8 cellular contexts compared by ENCODE assay signal in genomic region chr22:43001271-43002197, GRCh38. TPM values are rescaled to one million over a fixed set of nuclear protein-coding genes. Genes with fewer than 3 reads are reported as not detected.
A peak's percentile ranks its signal among the peaks of the same experiment; 100 is the strongest.
DNase-seq lines count a peak whose midpoint lies in the region; ATAC-seq, FAIRE-seq and TF ChIP-seq lines count a peak whose summit lies in the region.

No MANE protein-coding gene starts in this region.

- no peaks in the 10 kb centered on the region for H3K27me3 Mint-ChIP-seq in activated naive CD4-positive, alpha-beta T cell treated with anti-CD3 and anti-CD28 coated beads for 36 hours (ENCODE audit: low read depth)

- FAIRE-seq in K562 (lab: Jason Lieb, UNC) = no peak

- no peak for TF ChIP-seq POLR2A in K562 (conservative IDR thresholded peaks at IDR 0.05)

- H4K20me1 ChIP-seq in K562 (replicated peaks; ENCODE audit: control insufficient read depth, insufficient read depth, low read length) = 0 out of 2 replicates have a peak, but pooled peaks cover 4% of the 10 kb centered on the region

- intact Hi-C loops in activated naive CD4-positive, alpha-beta T cell treated with anti-CD3 and anti-CD28 coated beads for 36 hours (cut with micrococcal nuclease) = loop anchor here (2.0 kb wide), 1 partner anchor 37 kb away; no protein-coding TSS in a partner anchor
- intact Hi-C loops in K562 (cut with micrococcal nuclease) (no loop called here), upper lobe of right lung (cut with DNase I) (no loop called here)

- H3K27me3 ChIP-seq in K562 (ENCODE audit: control insufficient read depth in 2 of 2, insufficient read depth in 2 of 2, low read length in 2 of 2) (no peaks in the 10 kb centered on the region), upper lobe of right lung (no peaks in the 10 kb centered on the region)

- TF ChIP-seq RAD21 in K562 (CRISPR knock-in tag; conservative IDR thresholded peaks at IDR 0.05 in 1 of 2, IDR thresholded peaks at IDR 0.05 in 1 of 2) = no peak

- no peaks in the 10 kb centered on the region for H3K9me1 ChIP-seq in K562 (ENCODE audit: control insufficient read depth, insufficient read depth, low read length)

- no peak overlapping the region for H3K4me3 Mint-ChIP-seq in activated naive CD4-positive, alpha-beta T cell treated with anti-CD3 and anti-CD28 coated beads for 36 hours

- peaks cover 86% of the 10 kb centered on the region for H3K4me1 Mint-ChIP-seq in activated naive CD4-positive, alpha-beta T cell treated with anti-CD3 and anti-CD28 coated beads for 36 hours (ENCODE audit: low read depth)

- H3K9me3 ChIP-seq in K562 (replicated peaks; ENCODE audit: control insufficient read depth, insufficient read depth, low read depth, low read length) (no peaks in the 10 kb centered on the region), upper lobe of right lung (no peaks in the 10 kb centered on the region)

- 81% methylated on average over 3 of the region's 3 CpGs for WGBS in K562 (ENCODE audit: insufficient coverage, low coverage, missing lambda C conversion rate)

- CTCF ChIA-PET in activated naive CD4-positive, alpha-beta T cell treated with anti-CD3 and anti-CD28 coated beads for 36 hours (lab: Charles Lee) = interaction anchor here (2.1 to 2.3 kb wide), 2 partner anchors 32 to 134 kb away, joined by 5 to 7 read pairs; no protein-coding TSS in a partner anchor
- CTCF ChIA-PET in K562 (lab: Yijun Ruan, JAX; ENCODE audit: low intra/inter-chr PET ratio) = interaction anchor here (0.5 kb wide), 1 partner anchor 230 kb away, joined by 3 read pairs; no protein-coding TSS in a partner anchor

- no peaks in the 10 kb centered on the region for H3K9me3 Mint-ChIP-seq in activated naive CD4-positive, alpha-beta T cell treated with anti-CD3 and anti-CD28 coated beads for 36 hours

- H3K4me2 ChIP-seq in K562 (ENCODE audit: insufficient read depth, low read length) = peak overlapping the region; percentile 43

- H2AFZ ChIP-seq in K562 (ENCODE audit: low read depth, low read length) = no peak overlapping the region

- no peak for ATAC-seq in K562
- ATAC-seq in upper lobe of right lung = peak; percentile 67
- ATAC-seq in HG02763 (IDR thresholded peaks at IDR 0.05; ENCODE audit: unreplicated experiment) = no peak

- BruUV-seq in K562 (replicated peaks; lab: Mats Ljungman, UMichigan) = no TSS peak

- in situ Hi-C loops in K562 (cut with MboI) = no loop called here

- H3K27ac ChIP-seq in K562 (ENCODE audit: extremely low read depth, low read depth, low read length) (peak overlapping the region; percentile 25; the same call in 1 of the 3 replicates), upper lobe of right lung (peak overlapping the region; percentile 52)

- H3K4me3 ChIP-seq in K562 (no peak overlapping the region), upper lobe of right lung (no peak overlapping the region)

- H3K4me1 ChIP-seq in K562 (replicated peaks in 1 of 2; ENCODE audit: control insufficient read depth in 2 of 2, insufficient read depth in 2 of 2, low read length in 2 of 2) (peaks cover 12 to 42% of the 10 kb centered on the region in 2 experiments), upper lobe of right lung (peaks cover 83% of the 10 kb centered on the region)

- no peak for TF ChIP-seq EP300 in K562 (IDR thresholded peaks at IDR 0.05; ENCODE audit: low read length)

- TF ChIP-seq CTCF in K562 (IDR thresholded peaks at IDR 0.05 in 2 of 3, conservative IDR thresholded peaks at IDR 0.05 in 1 of 3; ENCODE audit: insufficient read depth in 2 of 3, low read depth in 1 of 3, low read length in 3 of 3) (no peak), upper lobe of right lung (IDR thresholded peaks at IDR 0.05) (no peak)

- no peaks in the 10 kb centered on the region for H3K36me3 ChIP-seq in K562 (ENCODE audit: control insufficient read depth, insufficient read depth, low read length)
- no peaks in the 10 kb centered on the region for H3K36me3 ChIP-seq in upper lobe of right lung

- peaks cover 92% of the 10 kb centered on the region for H3K79me2 ChIP-seq in K562 (ENCODE audit: control insufficient read depth, insufficient read depth, low read length)

- DNase-seq in activated naive CD4-positive, alpha-beta T cell treated with anti-CD3 and anti-CD28 coated beads for 36 hours = peak; percentile 29
- no peak for DNase-seq in activated naive CD4-positive, alpha-beta T cell treated with Interleukin-2 at 50 U/mL for 16 hours
- DNase-seq in K562 (ENCODE audit: extremely low read depth in 1 of 4, low spot score in 3 of 4) (no peak), medulla oblongata (ENCODE audit: extremely low spot score) (peak; percentile 75), upper lobe of right lung (no peak), COLO668 (lab: John Stamatoyannopoulos, UW; ENCODE audit: unreplicated experiment) (no peak), SHP77 treated with DMSO at 0.1 percent for 48 hours (lab: John Stamatoyannopoulos, UW) (no peak)

- POLR2A ChIA-PET in K562 (lab: Yijun Ruan, JAX) = interaction anchor here (0.9 to 1.2 kb wide), 2 partner anchors 42 kb away, joined by 3 to 4 read pairs; no protein-coding TSS in a partner anchor

- peak overlapping the region; percentile 22 to 48; a peak in 2 of 4 replicates for H3K9ac ChIP-seq in K562 (ENCODE audit: insufficient read depth in 1 of 2, low read depth in 2 of 2, low read length in 2 of 2)

- peak overlapping the region; percentile 11 for H3K27ac Mint-ChIP-seq in activated naive CD4-positive, alpha-beta T cell treated with anti-CD3 and anti-CD28 coated beads for 36 hours

- H3K36me3 Mint-ChIP-seq in activated naive CD4-positive, alpha-beta T cell treated with anti-CD3 and anti-CD28 coated beads for 36 hours (ENCODE audit: low read depth) = peaks cover 4% of the 10 kb centered on the region

TF ChIP-seq in K562, 482 proteins besides CTCF, POLR2A, EP300 and RAD21:
- TF ChIP-seq ATF2 (CRISPR knock-in tag; IDR thresholded peaks at IDR 0.05) = no peak
- peak; percentile 65 for TF ChIP-seq RFX1 (IDR thresholded peaks at IDR 0.05)
TF ChIP-seq in K562: peak in this region for 1.

RNA-seq across cellular contexts. Expression of gene PACSIN2, which starts 13.4 kb away (rescaled TPM):
- 10 to 100 TPM; 31.2 to 32.9 TPM for total RNA-seq in activated naive CD4-positive, alpha-beta T cell treated with anti-CD3 and anti-CD28 coated beads for 36 hours
- total RNA-seq in K562 (2011; cell fraction: chromatin; rRNA removed; ENCODE audit: low replicate concordance) = 40.5 and 46.9 TPM in 2 replicates
- total RNA-seq in K562 (2011; cell fraction: nucleolus; rRNA removed) = 24.3 and 27.1 TPM in 2 replicates
- total RNA-seq in K562 (2011; cell fraction: nucleoplasm; rRNA removed) = 37.3 and 38.1 TPM in 2 replicates
- total RNA-seq in K562 (2014; rRNA removed) (20.3 and 23.9 TPM in 2 replicates), K562 (2014; rRNA removed; fragmentation: Illumina TruSeq; extraction: Trizol) (18.4 and 19.2 TPM in 2 replicates), K562 (2015; rRNA removed; fragmentation: Illumina TruSeq; extraction: Trizol) (21.0 TPM in 2 replicates), K562 (2021) (39.1 and 45.1 TPM in 2 replicates), upper lobe of right lung (128 TPM)
- polyA plus RNA-seq in K562 (2011; rRNA removed) (44.4 and 45.1 TPM in 2 replicates), K562 (2014; fragmentation: Illumina TruSeq; extraction: Trizol) (33.5 and 37.5 TPM in 2 replicates), K562 (2014; fragmentation: Nextera tagmentation; extraction: Ambion mirVana) (under 1 TPM; 0.45 to 0.83 TPM), K562 (2014; rRNA removed) (31.8 and 36.3 TPM in 2 replicates)
- polyA plus RNA-seq in K562 (2011; cell fraction: cytosol; rRNA removed) = 38.0 and 44.7 TPM in 2 replicates
- polyA plus RNA-seq in K562 (2011; cell fraction: nucleus; rRNA removed) = 53.1 and 58.4 TPM in 2 replicates
- 31.0 and 53.1 TPM in 2 replicates for polyA plus RNA-seq in K562 (2012)
- polyA minus RNA-seq in K562 (2011; rRNA and poly(A)+ RNA removed) = 23.9 and 28.8 TPM in 2 replicates
- polyA minus RNA-seq in K562 (2011; cell fraction: cytosol; rRNA and poly(A)+ RNA removed) = 13.7 and 17.0 TPM in 2 replicates
- 9.4 and 14.0 TPM in 2 replicates for polyA minus RNA-seq in K562 (2011; cell fraction: nucleus; rRNA and poly(A)+ RNA removed)

Comparison
In these comparisons a context has a peak if more than half of its experiments do, and no peak if none do; other contexts are left out.
1. DNase-seq: peak in activated naive CD4-positive, alpha-beta T cell treated with anti-CD3 and anti-CD28 coated beads for 36 hours (single experiment) and medulla oblongata (single experiment); none in activated naive CD4-positive, alpha-beta T cell treated with Interleukin-2 at 50 U/mL for 16 hours (single experiment), K562 (0 of 4), upper lobe of right lung (single experiment), COLO668 (single experiment) and SHP77 treated with DMSO at 0.1 percent for 48 hours (single experiment).